In genomic region chr14:76584271-76584702, GRCh38 we compare ENCODE assay signal across 14 cellular contexts.
DNase-seq lines count a peak whose midpoint lies in the region; ATAC-seq and TF ChIP-seq lines count a peak whose summit lies in the region.
"Had no signal": no experiment of that assay in that cellular context is flagged by ENCODE, and none has a peak within 500 bp of the region (broad histone marks: within the 10 kb centered on the region; RNA-seq: fewer than 3 reads in every experiment).

No MANE protein-coding gene starts in this region.

- ATAC-seq in left lung, result no peak
- no peak for ATAC-seq in GM18861 (IDR thresholded peaks at IDR 0.05; ENCODE audit: unreplicated experiment)
- ATAC-seq: right lobe of liver had no signal

- TF ChIP-seq POLR2A in testis (IDR thresholded peaks at IDR 0.05), result no peak

- no peak overlapping the region for H3K4me3 ChIP-seq in HEK293 (ENCODE audit: low read depth, low read length)
- H3K4me3 ChIP-seq in testis, result no peak overlapping the region
- no peak overlapping the region for H3K4me3 ChIP-seq in left lung
- H3K4me3 ChIP-seq: cardiac muscle cell, right lobe of liver had no signal

- H3K27me3 ChIP-seq in testis, result no peaks in the 10 kb centered on the region
- no peaks in the 10 kb centered on the region for H3K27me3 ChIP-seq in left lung
- H3K27me3 ChIP-seq: cardiac muscle cell, right lobe of liver had no signal

- intact Hi-C loops in testis (cut with DNase I; ENCODE audit: low total_unique reads), result no loop called here
- intact Hi-C loops in left lung (cut with DNase I), result no loop called here

- H3K27ac ChIP-seq in HEK293 (ENCODE audit: extremely low read depth, low read depth, low read length) (peak overlapping the region; percentile 37; the same call in 1 of the 2 replicates), testis (no peak overlapping the region), left lung (no peak overlapping the region)
- H3K27ac ChIP-seq: cardiac muscle cell, right lobe of liver had no signal

- CTCF ChIA-PET in HEK293 (lab: Yijun Ruan, JAX), result no interaction called here

- DNase-seq in NCI-H2171 treated with DMSO at 0.1 percent for 48 hours (lab: John Stamatoyannopoulos, UW), result peak; percentile 75
- DNase-seq in dermis microvascular lymphatic vessel endothelial cell (ENCODE audit: low read depth in 2 of 2), result peak; percentile 76 to 88
- DNase-seq in retina, result peak; percentile 35
- no peak for DNase-seq in testis
- DNase-seq in left lung, result no peak
- DNase-seq: CD4-positive, CD25-positive, alpha-beta regulatory T cell; kidney; MV-4-11; NCI-H82; right lobe of liver; stimulated activated naive CD4-positive, alpha-beta T cell had no signal

- 52 to 72% methylated on average over 7 to 9 of the region's 9 CpGs for WGBS in testis, 2 donors

- peaks cover 11% of the 10 kb centered on the region; the same call in 1 of the 2 replicates for H3K4me1 ChIP-seq in HEK293 (ENCODE audit: control insufficient read depth, insufficient read depth, low read length)
- no peaks in the 10 kb centered on the region for H3K4me1 ChIP-seq in testis
- H3K4me1 ChIP-seq in left lung, result no peaks in the 10 kb centered on the region
- H3K4me1 ChIP-seq: right lobe of liver had no signal

- no peaks in the 10 kb centered on the region for H3K9me3 ChIP-seq in HEK293 (ENCODE audit: control insufficient read depth, insufficient read depth, low read depth, low read length)
- no peaks in the 10 kb centered on the region for H3K9me3 ChIP-seq in testis
- H3K9me3 ChIP-seq in left lung, result no peaks in the 10 kb centered on the region
- H3K9me3 ChIP-seq: right lobe of liver had no signal

- H3K36me3 ChIP-seq in HEK293 (ENCODE audit: control insufficient read depth in 2 of 2, insufficient read depth in 1 of 2, low read length in 2 of 2) (no peaks in the 10 kb centered on the region), testis (ENCODE audit: low read depth, missing control alignments) (no peaks in the 10 kb centered on the region), left lung (no peaks in the 10 kb centered on the region)
- H3K36me3 ChIP-seq: cardiac muscle cell, right lobe of liver had no signal

- POLR2A ChIA-PET in HEK293 (lab: Yijun Ruan, JAX), result no interaction called here

- no peak for TF ChIP-seq CTCF in HEK293 (tag by site-specific recombination; IDR thresholded peaks at IDR 0.05)
- TF ChIP-seq CTCF in testis (IDR thresholded peaks at IDR 0.05), result no peak
- TF ChIP-seq CTCF in left lung (IDR thresholded peaks at IDR 0.05), result no peak

TF ChIP-seq in HEK293, 187 proteins besides CTCF, POLR2A, EP300 and RAD21 (continues in another document):
- 0 out of 2 replicates have a peak, but pooled peaks have one; percentile 26 for TF ChIP-seq ZBTB21 (tag by site-specific recombination; IDR thresholded peaks at IDR 0.05)
- no peak for TF ChIP-seq ZFP41 (tag by site-specific recombination; IDR thresholded peaks at IDR 0.05; ENCODE audit: borderline replicate concordance)
- TF ChIP-seq ZNF112 (tag by site-specific recombination; IDR thresholded peaks at IDR 0.05), result no peak
- TF ChIP-seq ZNF777 (tag by site-specific recombination; IDR thresholded peaks at IDR 0.05; ENCODE audit: borderline replicate concordance), result no peak
- TF ChIP-seq ZNF626 (tag by site-specific recombination; IDR thresholded peaks at IDR 0.05), result no peak
- no peak for TF ChIP-seq REST (tag by site-specific recombination; IDR thresholded peaks at IDR 0.05)
- no peak for TF ChIP-seq PRDM2 (tag by site-specific recombination; IDR thresholded peaks at IDR 0.05; ENCODE audit: borderline replicate concordance)
- TF ChIP-seq SCRT1 (tag by site-specific recombination; IDR thresholded peaks at IDR 0.05; ENCODE audit: borderline replicate concordance), result no peak
- peak; percentile 40; the same call in 1 of the 2 replicates for TF ChIP-seq ZBTB20 (tag by site-specific recombination; IDR thresholded peaks at IDR 0.05)
- peak; percentile 47; the same call in 1 of the 2 replicates for TF ChIP-seq ZNF394 (tag by site-specific recombination; IDR thresholded peaks at IDR 0.05; ENCODE audit: borderline replicate concordance)

Comparison
In these comparisons a context has a peak if more than half of its experiments do, and no peak if none do; other contexts are left out.
1. DNase-seq: peak in NCI-H2171 treated with DMSO at 0.1 percent for 48 hours (single experiment), dermis microvascular lymphatic vessel endothelial cell (2 of 2) and retina (single experiment); none in testis (single experiment) and left lung (0 of 2).